Comparison of ENCODE assay signal across 1 cellular context in the genomic region with DNA sequence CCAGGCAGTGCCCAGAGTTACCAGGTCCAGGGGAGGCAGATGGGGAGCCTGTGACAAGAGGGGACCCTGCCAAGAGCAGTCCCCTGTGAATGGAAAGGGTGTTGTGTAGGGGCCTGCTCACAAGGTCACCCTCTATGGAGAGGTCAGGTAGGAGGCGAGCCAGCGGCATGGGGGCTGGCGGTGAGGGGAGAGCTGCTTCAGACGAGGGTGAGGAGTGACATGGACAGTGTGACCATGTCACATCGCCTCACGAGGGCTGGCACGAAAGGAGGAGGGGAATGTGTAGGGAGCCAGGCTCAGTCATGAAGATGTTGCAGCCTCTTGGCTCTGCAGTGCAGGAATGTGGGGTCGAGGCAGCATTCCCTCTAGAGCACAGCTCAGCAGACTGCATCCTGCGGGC.
TF ChIP-seq lines count a peak whose summit lies in the region.

No MANE protein-coding gene starts in this region.

TF ChIP-seq in WTC11, 78 proteins besides CTCF, POLR2A, EP300 and RAD21 (continued from another document):
- TF ChIP-seq AFF4 (CRISPR knock-in tag; IDR thresholded peaks at IDR 0.05; ENCODE audit: borderline replicate concordance) (no peak), NFYB (CRISPR knock-in tag; conservative IDR thresholded peaks at IDR 0.05; ENCODE audit: low read depth) (no peak), IRF2 (CRISPR knock-in tag; IDR thresholded peaks at IDR 0.05; ENCODE audit: borderline replicate concordance, low read depth) (no peak), FOXP4 (CRISPR knock-in tag; IDR thresholded peaks at IDR 0.05) (no peak), ZBTB21 (CRISPR knock-in tag; IDR thresholded peaks at IDR 0.05; ENCODE audit: borderline replicate concordance) (no peak), CREM (CRISPR knock-in tag; IDR thresholded peaks at IDR 0.05) (no peak), ZNF317 (CRISPR knock-in tag; IDR thresholded peaks at IDR 0.05; ENCODE audit: borderline replicate concordance, low read depth) (no peak), NR1H2 (CRISPR knock-in tag; IDR thresholded peaks at IDR 0.05) (no peak), CREB1 (CRISPR knock-in tag; IDR thresholded peaks at IDR 0.05) (no peak), ZNF263 (CRISPR knock-in tag; IDR thresholded peaks at IDR 0.05; ENCODE audit: low read depth) (no peak)
- TF ChIP-seq, protein P1, sequence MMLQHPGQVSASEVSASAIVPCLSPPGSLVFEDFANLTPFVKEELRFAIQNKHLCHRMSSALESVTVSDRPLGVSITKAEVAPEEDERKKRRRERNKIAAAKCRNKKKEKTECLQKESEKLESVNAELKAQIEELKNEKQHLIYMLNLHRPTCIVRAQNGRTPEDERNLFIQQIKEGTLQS (CRISPR knock-in tag; conservative IDR thresholded peaks at IDR 0.05): no peak
- TF ChIP-seq, protein P2, sequence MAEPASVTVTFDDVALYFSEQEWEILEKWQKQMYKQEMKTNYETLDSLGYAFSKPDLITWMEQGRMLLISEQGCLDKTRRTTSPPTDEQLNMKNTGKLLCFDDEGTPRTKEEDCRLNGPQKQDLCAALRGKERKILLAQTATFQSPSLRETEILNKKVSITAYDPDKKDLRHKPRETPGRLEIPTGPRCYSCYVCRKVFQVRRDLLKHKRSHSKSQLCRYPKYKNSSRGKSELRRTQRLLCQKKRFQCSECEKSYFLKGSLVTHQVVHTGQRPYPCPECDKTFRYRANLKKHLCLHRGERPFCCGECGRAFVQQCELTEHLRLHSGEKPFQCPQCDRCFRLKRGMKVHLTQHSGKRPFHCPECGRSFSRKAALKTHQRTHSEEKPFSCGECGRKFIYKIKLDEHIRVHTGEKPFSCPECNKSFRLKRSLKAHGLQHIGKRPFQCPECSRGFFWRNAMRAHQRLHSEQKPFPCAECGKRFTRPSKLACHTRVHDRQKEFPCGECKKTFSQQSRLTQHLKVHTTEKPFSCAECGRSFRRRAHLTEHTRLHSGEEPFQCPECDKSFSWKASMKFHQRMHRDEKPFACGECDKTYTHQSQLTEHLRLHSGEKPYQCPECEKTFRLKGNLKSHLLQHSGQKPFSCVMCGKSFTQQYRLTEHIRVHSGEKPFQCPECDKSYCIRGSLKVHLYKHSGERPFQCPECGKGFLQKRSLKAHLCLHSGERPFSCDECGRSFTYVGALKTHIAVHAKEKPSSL (CRISPR knock-in tag; conservative IDR thresholded peaks at IDR 0.05): no peak
- TF ChIP-seq, protein P3, sequence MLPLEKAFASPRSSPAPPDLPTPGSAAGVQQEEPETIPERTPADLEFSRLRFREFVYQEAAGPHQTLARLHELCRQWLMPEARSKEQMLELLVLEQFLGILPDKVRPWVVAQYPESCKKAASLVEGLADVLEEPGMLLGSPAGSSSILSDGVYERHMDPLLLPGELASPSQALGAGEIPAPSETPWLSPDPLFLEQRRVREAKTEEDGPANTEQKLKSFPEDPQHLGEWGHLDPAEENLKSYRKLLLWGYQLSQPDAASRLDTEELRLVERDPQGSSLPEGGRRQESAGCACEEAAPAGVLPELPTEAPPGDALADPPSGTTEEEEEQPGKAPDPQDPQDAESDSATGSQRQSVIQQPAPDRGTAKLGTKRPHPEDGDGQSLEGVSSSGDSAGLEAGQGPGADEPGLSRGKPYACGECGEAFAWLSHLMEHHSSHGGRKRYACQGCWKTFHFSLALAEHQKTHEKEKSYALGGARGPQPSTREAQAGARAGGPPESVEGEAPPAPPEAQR (CRISPR knock-in tag; IDR thresholded peaks at IDR 0.05): no peak
